ENCODE assay signal across 8 cellular contexts in genomic region chr3:65548848-65549625, GRCh38.
A peak's percentile ranks its signal among the peaks of the same experiment; 100 is the strongest.
DNase-seq lines count a peak whose midpoint lies in the region; ATAC-seq and TF ChIP-seq lines count a peak whose summit lies in the region.

No MANE protein-coding gene starts in this region.

- no peaks in the 10 kb centered on the region for H3K27me3 ChIP-seq in BE2C
- no peaks in the 10 kb centered on the region for H3K27me3 ChIP-seq in parathyroid adenoma (ENCODE audit: control insufficient read depth, insufficient read depth, low read length)
- no peaks in the 10 kb centered on the region for H3K27me3 ChIP-seq in CD8-positive, alpha-beta T cell (ENCODE audit: insufficient read depth, low read length)

- no peak overlapping the region for H3K27ac ChIP-seq in parathyroid adenoma
- no peak overlapping the region for H3K27ac ChIP-seq in CD8-positive, alpha-beta T cell (ENCODE audit: low read depth, low read length)

- H3K4me1 Mint-ChIP-seq in CD8-positive, alpha-beta T cell (ENCODE audit: low read depth): no peaks in the 10 kb centered on the region

- ATAC-seq in left cardiac atrium: peak; percentile 90 to 93
- no peak for ATAC-seq in HG03095 (IDR thresholded peaks at IDR 0.05; ENCODE audit: unreplicated experiment)
- ATAC-seq in CD8-positive, alpha-beta T cell: no peak
- no peak for ATAC-seq in GM21515 (IDR thresholded peaks at IDR 0.05; ENCODE audit: unreplicated experiment)
- no peak for ATAC-seq in GM19351 (IDR thresholded peaks at IDR 0.05; ENCODE audit: unreplicated experiment)

- H3K4me3 Mint-ChIP-seq in CD8-positive, alpha-beta T cell: no peak overlapping the region

- no peak for TF ChIP-seq CTCF in BE2C (IDR thresholded peaks at IDR 0.05; ENCODE audit: low read depth, low read length)
- no peak for TF ChIP-seq CTCF in parathyroid adenoma (IDR thresholded peaks at IDR 0.05)
- TF ChIP-seq CTCF in CD8-positive, alpha-beta T cell (IDR thresholded peaks at IDR 0.05): no peak

- H3K27ac Mint-ChIP-seq in CD8-positive, alpha-beta T cell: no peak overlapping the region

- H3K27me3 Mint-ChIP-seq in CD8-positive, alpha-beta T cell (ENCODE audit: low read depth): peaks cover 15% of the 10 kb centered on the region

- intact Hi-C loops in left cardiac atrium (cut with DNase I): no loop called here
- intact Hi-C loops in CD8-positive, alpha-beta T cell (cut with DNase I, micrococcal nuclease): no loop called here

- peak overlapping the region; percentile 34 for H2AFZ ChIP-seq in parathyroid adenoma

- peaks cover 5% of the 10 kb centered on the region for H3K9me3 Mint-ChIP-seq in CD8-positive, alpha-beta T cell

- H3K9ac ChIP-seq in parathyroid adenoma: no peak overlapping the region

- peak overlapping the region; percentile 32 for H3K4me2 ChIP-seq in parathyroid adenoma (ENCODE audit: low read length)

- H3K36me3 ChIP-seq in BE2C (no peaks in the 10 kb centered on the region), parathyroid adenoma (ENCODE audit: control insufficient read depth, insufficient read depth, low read length) (no peaks in the 10 kb centered on the region)
- no peaks in the 10 kb centered on the region for H3K36me3 ChIP-seq in CD8-positive, alpha-beta T cell (ENCODE audit: insufficient read depth, low read length)

- no peaks in the 10 kb centered on the region for H3K79me2 ChIP-seq in parathyroid adenoma

- H3K4me3 ChIP-seq in BE2C (ENCODE audit: low read depth, low read length) (peak overlapping the region; percentile 72), parathyroid adenoma (ENCODE audit: low read depth, low read length) (peak overlapping the region; percentile 18)
- H3K4me3 ChIP-seq in CD8-positive, alpha-beta T cell (ENCODE audit: low read depth, low read length): no peak overlapping the region

- H3K9me3 ChIP-seq in BE2C (no peaks in the 10 kb centered on the region), parathyroid adenoma (ENCODE audit: control insufficient read depth, low read length) (no peaks in the 10 kb centered on the region)
- H3K9me3 ChIP-seq in CD8-positive, alpha-beta T cell (ENCODE audit: low read length): no peaks in the 10 kb centered on the region

- POLR2A ChIA-PET in CD8-positive, alpha-beta T cell (lab: Charles Lee): no interaction called here

- no peaks in the 10 kb centered on the region for H3K36me3 Mint-ChIP-seq in CD8-positive, alpha-beta T cell

- CTCF ChIA-PET in CD8-positive, alpha-beta T cell (lab: Charles Lee): no interaction called here

- DNase-seq in BE2C (peak; percentile 62), SW480 (ENCODE audit: low spot score) (peak; percentile 50), left cardiac atrium (peak; percentile 54)
- no peak for DNase-seq in CD8-positive, alpha-beta T cell

- H3K4me1 ChIP-seq in BE2C (no peaks in the 10 kb centered on the region), parathyroid adenoma (no peaks in the 10 kb centered on the region)
- no peaks in the 10 kb centered on the region for H3K4me1 ChIP-seq in CD8-positive, alpha-beta T cell (ENCODE audit: insufficient read depth, low read length)

Comparison
In these comparisons a context has a peak if more than half of its experiments do, and no peak if none do; other contexts are left out.
1. DNase-seq: peak in BE2C (single experiment), SW480 (single experiment) and left cardiac atrium (single experiment); none in CD8-positive, alpha-beta T cell (0 of 7).
2. ATAC-seq: peak in left cardiac atrium (2 of 2); none in HG03095 (single experiment), CD8-positive, alpha-beta T cell (single experiment), GM21515 (single experiment) and GM19351 (single experiment).